Comparison of ENCODE assay signal across 25 cellular contexts in the genomic region with DNA sequence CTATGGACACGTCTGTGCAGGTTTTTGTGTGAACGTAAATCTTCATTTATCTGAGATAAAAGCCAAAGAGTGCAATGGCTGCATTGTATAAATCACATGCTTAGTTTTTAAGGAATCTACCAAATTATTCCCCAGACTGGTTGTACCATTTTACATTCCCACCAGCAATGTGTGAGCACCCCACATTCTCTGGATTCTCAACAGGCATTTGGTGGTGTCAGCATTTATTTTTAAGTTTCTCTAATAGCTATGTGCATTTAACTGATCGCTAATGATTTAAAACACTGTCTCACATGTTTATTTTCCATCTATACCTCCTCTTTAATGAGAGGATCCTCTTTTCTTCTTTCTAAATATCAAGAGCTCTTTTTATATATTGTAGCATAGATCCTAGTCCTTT. TPM values are rescaled to one million over a fixed set of nuclear protein-coding genes. Genes with fewer than 3 reads are reported as not detected.
DNase-seq lines count a peak whose midpoint lies in the region; ATAC-seq, FAIRE-seq and TF ChIP-seq lines count a peak whose summit lies in the region.
"Had no signal": no experiment of that assay in that cellular context is flagged by ENCODE, and none has a peak within 500 bp of the region (broad histone marks: within the 10 kb centered on the region; RNA-seq: fewer than 3 reads in every experiment).

No MANE protein-coding gene starts in this region.

- H3K9me3 ChIP-seq in A549 (no peaks in the 10 kb centered on the region), IMR-90 (ENCODE audit: control insufficient read depth, insufficient read depth, low read length) (no peaks in the 10 kb centered on the region), esophagus muscularis mucosa (no peaks in the 10 kb centered on the region)
- H3K9me3 ChIP-seq: BE2C, BLaER1 had no signal

- H2AK5ac ChIP-seq in IMR-90 (ENCODE audit: low read depth, low read length): no peak overlapping the region

- no peak overlapping the region for H3K18ac ChIP-seq in IMR-90 (ENCODE audit: low read depth, low read length)

- ATAC-seq in A549: no peak
- ATAC-seq in IMR-90 (ENCODE audit: low read depth): no peak
- ATAC-seq: CD8-positive, alpha-beta T cell; GM12878 had no signal

- BruUV-seq in IMR-90 (replicated peaks; lab: Mats Ljungman, UMichigan): no TSS peak

- H3K4me3 ChIP-seq in A549 (no peak overlapping the region), IMR-90 (ENCODE audit: insufficient read depth, low read depth, low read length) (no peak overlapping the region), esophagus muscularis mucosa (no peak overlapping the region)
- H3K4me3 ChIP-seq: BLaER1, GM12878 had no signal

- H3K9me1 ChIP-seq in IMR-90 (ENCODE audit: insufficient read depth, low read length): 0 out of 2 replicates have a peak, but pooled peaks cover 1% of the 10 kb centered on the region

- dilution Hi-C loops in IMR-90 (cut with HindIII; ENCODE audit: low sequenced_read_pairs, unreplicated experiment): no loop called here

- no peak overlapping the region for H2AFZ ChIP-seq in IMR-90 (replicated peaks; ENCODE audit: low read length, poor library complexity)

- H3K4me2 ChIP-seq in A549 (no peak overlapping the region), IMR-90 (ENCODE audit: low read depth, low read length) (no peak overlapping the region)
- H3K4me2 ChIP-seq: BLaER1 had no signal

- POLR2A ChIA-PET in A549 (lab: Yijun Ruan, JAX): no interaction called here
- POLR2A ChIA-PET in IMR-90 (lab: Charles Lee; ENCODE audit: unreplicated experiment): no interaction called here

- no peak overlapping the region for H4K91ac ChIP-seq in IMR-90 (ENCODE audit: insufficient read depth, low read depth, low read length)

- no peak overlapping the region for H3K14ac ChIP-seq in IMR-90 (replicated peaks; ENCODE audit: low read depth, low read length)

- H2BK120ac ChIP-seq in IMR-90 (ENCODE audit: low read depth, low read length): no peak overlapping the region

- H4K5ac ChIP-seq in IMR-90 (ENCODE audit: low read depth, low read length): no peak overlapping the region

- no peaks in the 10 kb centered on the region for H3K79me1 ChIP-seq in IMR-90 (ENCODE audit: low read depth in 1 of 2, low read length in 2 of 2)

- no peak overlapping the region for H2BK20ac ChIP-seq in IMR-90 (ENCODE audit: low read depth, low read length)

- H2BK15ac ChIP-seq in IMR-90 (ENCODE audit: low read depth, low read length): no peak overlapping the region

- CTCF ChIA-PET in A549 (lab: Yijun Ruan, JAX): interaction anchor here (0.7 to 5.0 kb wide), 4 partner anchors 7 to 96 kb away, joined by 3 to 31 read pairs (median 4); no protein-coding TSS in a partner anchor
- CTCF ChIA-PET in IMR-90 (lab: Yijun Ruan, JAX): no interaction called here

- TF ChIP-seq EP300 in A549 (IDR thresholded peaks at IDR 0.05) (no peak), esophagus muscularis mucosa (IDR thresholded peaks at IDR 0.05) (no peak)

- no peak overlapping the region for H3K23ac ChIP-seq in IMR-90 (ENCODE audit: low read depth, low read length)

- FAIRE-seq in A549 (lab: Jason Lieb, UNC): no peak
- FAIRE-seq: GM12878, GM12892, GM18507 had no signal

- no peaks in the 10 kb centered on the region for H3K4me1 ChIP-seq in A549
- no peaks in the 10 kb centered on the region for H3K4me1 ChIP-seq in IMR-90 (ENCODE audit: control insufficient read depth, insufficient read depth, low read length)
- H3K4me1 ChIP-seq in esophagus muscularis mucosa: no peaks in the 10 kb centered on the region
- H3K4me1 ChIP-seq: BE2C, BLaER1 had no signal

- DNase-seq in A549 (ENCODE audit: low read depth in 1 of 2, low spot score in 1 of 2) (no peak), IMR-90 (no peak), esophagus muscularis mucosa (ENCODE audit: extremely low spot score) (peak; percentile 34), NCI-H1105 (lab: John Stamatoyannopoulos, UW) (no peak), HK-2 (ENCODE audit: unreplicated experiment) (no peak), globus pallidus (ENCODE audit: low spot score) (no peak)
- DNase-seq: ACHN; BE2C; C1 segment of cervical spinal cord; CD4-positive, alpha-beta T cell; CD8-positive, alpha-beta T cell; DMS 273 treated with DMSO at 0.1 percent for 48 hours; DMS153; DMS53; DMS79; DND-41; EL; GDM1 had no signal

- 91% methylated on average over 3 of the region's 3 CpGs for WGBS in A549 (ENCODE audit: missing lambda C conversion rate)
- no CpG with 5 or more reads among the region's 3 CpGs for WGBS in IMR-90 (ENCODE audit: extremely low coverage in 2 of 2, insufficient read length in 1 of 2), 2 experiments
- WGBS in esophagus muscularis mucosa: 57% methylated on average over 3 of the region's 3 CpGs

- H2AK9ac ChIP-seq in IMR-90 (replicated peaks; ENCODE audit: low read depth, low read length, poor library complexity): no peak overlapping the region

- H3K4ac ChIP-seq in IMR-90 (ENCODE audit: low read depth, low read length): no peak overlapping the region

- no peak for TF ChIP-seq RAD21 in A549 (conservative IDR thresholded peaks at IDR 0.05 in 1 of 2, IDR thresholded peaks at IDR 0.05 in 1 of 2)
- no peak for TF ChIP-seq RAD21 in IMR-90 (IDR thresholded peaks at IDR 0.05; ENCODE audit: low read length)

- H3K27me3 ChIP-seq in IMR-90 (ENCODE audit: control insufficient read depth, insufficient read depth, low read length): no peaks in the 10 kb centered on the region; the same call in 1 of the 2 replicates
- H3K27me3 ChIP-seq in esophagus muscularis mucosa: peaks cover 0 to 23% (median 0%) of the 10 kb centered on the region in 4 donors
- H3K27me3 ChIP-seq: BLaER1 had no signal

- no peaks in the 10 kb centered on the region for H4K20me1 ChIP-seq in IMR-90 (ENCODE audit: insufficient read depth, low read length)
- H4K20me1 ChIP-seq: BLaER1 had no signal

- H3K27ac ChIP-seq in 22Rv1: peak overlapping the region; percentile 67
- H3K27ac ChIP-seq in A549: no peak overlapping the region
- H3K27ac ChIP-seq in IMR-90 (ENCODE audit: insufficient read depth, low read length): no peak overlapping the region
- no peak overlapping the region for H3K27ac ChIP-seq in esophagus muscularis mucosa (replicated peaks in 1 of 4)
- H3K27ac ChIP-seq: BLaER1 had no signal

- intact Hi-C loops in IMR-90 (cut with micrococcal nuclease): no loop called here
- intact Hi-C loops in esophagus muscularis mucosa (cut with DNase I): no loop called here

- no peak overlapping the region for H3K9ac ChIP-seq in IMR-90 (ENCODE audit: low read depth, low read length)
- H3K9ac ChIP-seq: BLaER1 had no signal

- no peak overlapping the region for H4K8ac ChIP-seq in IMR-90 (ENCODE audit: low read depth in 2 of 2, low read length in 2 of 2)

- H2BK5ac ChIP-seq in IMR-90 (ENCODE audit: low read depth, low read length, poor library complexity, severe bottlenecking): no peak overlapping the region

- in situ Hi-C loops in IMR-90 (cut with MboI; ENCODE audit: low sequenced_read_pairs): no loop called here

- no peak for TF ChIP-seq CTCF in 22Rv1 (IDR thresholded peaks at IDR 0.05)
- no peak for TF ChIP-seq CTCF in A549 (IDR thresholded peaks at IDR 0.05)
- no peak for TF ChIP-seq CTCF in IMR-90 (conservative IDR thresholded peaks at IDR 0.05; ENCODE audit: low read depth, low read length)
- TF ChIP-seq CTCF in esophagus muscularis mucosa (IDR thresholded peaks at IDR 0.05): no peak

- H3K56ac ChIP-seq in IMR-90 (ENCODE audit: extremely low read depth, insufficient read depth, low read length): no peak overlapping the region

- H3K36me3 ChIP-seq in IMR-90 (ENCODE audit: control insufficient read depth, insufficient read depth, low read length) (no peaks in the 10 kb centered on the region), esophagus muscularis mucosa (no peaks in the 10 kb centered on the region)
- H3K36me3 ChIP-seq: BE2C, BLaER1 had no signal

- TF ChIP-seq POLR2A in A549 (IDR thresholded peaks at IDR 0.05; ENCODE audit: low read length) (no peak), IMR-90 (IDR thresholded peaks at IDR 0.05; ENCODE audit: low read depth, low read length) (no peak), esophagus muscularis mucosa (IDR thresholded peaks at IDR 0.05; ENCODE audit: low read depth) (no peak)

TF ChIP-seq in A549, 52 proteins besides CTCF, POLR2A, EP300 and RAD21:
- TF ChIP-seq MAFK (IDR thresholded peaks at IDR 0.05; ENCODE audit: partially characterized antibody) (peak; percentile 79), ZNF302 (CRISPR knock-in tag; IDR thresholded peaks at IDR 0.05) (no peak)

TF ChIP-seq in IMR-90, 13 proteins besides CTCF, POLR2A, EP300 and RAD21:
- TF ChIP-seq MAFK (IDR thresholded peaks at IDR 0.05; ENCODE audit: low read depth, low read length) (peak; percentile 56), MAZ (IDR thresholded peaks at IDR 0.05; ENCODE audit: borderline replicate concordance, low read depth, low read length) (no peak)
TF ChIP-seq in IMR-90: peak in this region for 1.

RNA-seq across cellular contexts. Expression of gene ANKRD18A, which starts 13.9 kb away (rescaled TPM):
- 15.9 and 20.7 TPM in 2 replicates for polyA plus RNA-seq in A549 (2011; rRNA removed)
- 3.3 and 4.2 TPM in 2 replicates for polyA plus RNA-seq in A549 (2012; cell fraction: cytosol; rRNA removed)
- 3.0 and 7.7 TPM in 2 replicates for polyA plus RNA-seq in A549 (2012; cell fraction: nucleus; rRNA removed)
- 4.0 to 4.9 TPM (median 4.2 TPM) in 3 replicates for polyA plus RNA-seq in A549 (2017; fragmentation: RNase III; extraction: RNeasy Plus Mini Kit Qiagen cat#74134 plus additional on column Dnase treatment)
- 18.1 and 20.3 TPM in 2 replicates for polyA minus RNA-seq in A549 (2011; rRNA and poly(A)+ RNA removed)
- total RNA-seq in IMR-90 (2012; rRNA removed): not detected in 2 replicates
- polyA plus RNA-seq in IMR-90 (2012; rRNA removed): not detected in 2 replicates
- polyA plus RNA-seq in IMR-90 (2012; cell fraction: cytosol; rRNA removed): not detected in 2 replicates
- polyA plus RNA-seq in IMR-90 (2012; cell fraction: nucleus; rRNA removed; ENCODE audit: low replicate concordance): 0.06 TPM in 1 of 2 replicates, not detected in the other
- under 1 TPM in 3 of 4 donors, not detected in 1; 0.11 to 0.58 (median 0.17) TPM for total RNA-seq in esophagus muscularis mucosa
- total RNA-seq: A172, A673, GM12878 had no signal
